In genomic region chr12:26044592-26044991, GRCh38 we compare ENCODE assay signal across 26 cellular contexts.
"Had no signal": no experiment of that assay in that cellular context is flagged by ENCODE, and none has a peak within 500 bp of the region (broad histone marks: within the 10 kb centered on the region; RNA-seq: fewer than 3 reads in every experiment).

No MANE protein-coding gene starts in this region.

- H3K4me3 ChIP-seq: breast epithelium, gastroesophageal sphincter, hepatocyte, pancreas, psoas muscle, right atrium auricular region, smooth muscle cell, tibial nerve had no signal

- H3K4me2 ChIP-seq: smooth muscle cell had no signal

- DNase-seq: activated CD4-positive, alpha-beta T cell treated with anti-CD3 and anti-CD28 coated beads for 1 hour; activated CD4-positive, alpha-beta T cell treated with anti-CD3 and anti-CD28 coated beads, Interleukin-2, amount 50 U/mL, for 1 hour; activated CD8-positive, alpha-beta T cell treated with anti-CD3 and anti-CD28 coated beads for 36 hours; activated gamma-delta T cell treated with Interleukin-2 at 50 U/mL for 16 hours; activated naive CD4-positive, alpha-beta T cell treated with anti-CD3 and anti-CD28 coated beads, Interleukin-2, amount 50 U/mL, for 16 hours; activated T-cell treated with anti-CD3 and anti-CD28 coated beads, Interleukin-2, amount 50 U/mL, for 4 hours; effector CD8-positive, alpha-beta T cell; erythroblast; left cardiac atrium; left ventricle myocardium superior; naive B cell; nephron progenitor cell; pancreas; psoas muscle; stimulated activated CD4-positive, alpha-beta T cell treated with anti-CD3 and anti-CD28 coated beads, Interleukin-2, amount 100 ng/mL, for 24 hours; stimulated activated naive CD4-positive, alpha-beta T cell; T-helper 2 cell had no signal

- H3K27ac ChIP-seq: breast epithelium, gastroesophageal sphincter, pancreas, psoas muscle, right atrium auricular region, tibial nerve had no signal

- H3K27ac Mint-ChIP-seq: activated CD8-positive, alpha-beta T cell treated with anti-CD3 and anti-CD28 coated beads for 36 hours; activated T-helper 17 cell treated with anti-CD3 and anti-CD28 coated beads, Interleukin-2, amount 50 U/mL, for 72 hours; naive B cell had no signal

- H3K36me3 Mint-ChIP-seq: naive B cell, WTC11 had no signal

- H3K36me3 ChIP-seq: breast epithelium, gastroesophageal sphincter, pancreas, right atrium auricular region, tibial nerve had no signal

- H2AFZ ChIP-seq: hepatocyte had no signal

- H3K4me3 Mint-ChIP-seq: activated CD8-positive, alpha-beta T cell treated with anti-CD3 and anti-CD28 coated beads for 36 hours; activated T-cell treated with anti-CD3 and anti-CD28 coated beads, Interleukin-2, amount 50 U/mL, for 4 hours; activated T-helper 17 cell treated with anti-CD3 and anti-CD28 coated beads, Interleukin-2, amount 50 U/mL, for 72 hours; central memory CD8-positive, alpha-beta T cell; naive B cell; nephron progenitor cell; WTC11 had no signal

- H3K27me3 ChIP-seq: breast epithelium, gastroesophageal sphincter, hepatocyte, pancreas, right atrium auricular region, tibial nerve had no signal

- ATAC-seq: activated CD8-positive, alpha-beta T cell treated with anti-CD3 and anti-CD28 coated beads for 36 hours; activated T-cell treated with anti-CD3 and anti-CD28 coated beads, Interleukin-2, amount 50 U/mL, for 4 hours; activated T-helper 17 cell treated with anti-CD3 and anti-CD28 coated beads, Interleukin-2, amount 50 U/mL, for 72 hours; gastroesophageal sphincter; left ventricle myocardium superior; psoas muscle; WTC11 had no signal

- H3K9me3 ChIP-seq: breast epithelium, gastroesophageal sphincter, pancreas, psoas muscle, right atrium auricular region, tibial nerve had no signal

- H3K9me3 Mint-ChIP-seq: activated CD8-positive, alpha-beta T cell treated with anti-CD3 and anti-CD28 coated beads for 36 hours; activated T-cell treated with anti-CD3 and anti-CD28 coated beads, Interleukin-2, amount 50 U/mL, for 4 hours; activated T-helper 17 cell treated with anti-CD3 and anti-CD28 coated beads, Interleukin-2, amount 50 U/mL, for 72 hours; central memory CD8-positive, alpha-beta T cell; naive B cell; nephron progenitor cell; WTC11 had no signal

- H3K4me1 Mint-ChIP-seq: activated T-helper 17 cell treated with anti-CD3 and anti-CD28 coated beads, Interleukin-2, amount 50 U/mL, for 72 hours; central memory CD8-positive, alpha-beta T cell; naive B cell had no signal
